2 cellular contexts compared by ENCODE assay signal in genomic region chr13:45249662-45250061, GRCh38.
TF ChIP-seq lines count a peak whose summit lies in the region.

No MANE protein-coding gene starts in this region.

TF ChIP-seq in IMR-90, 13 proteins besides CTCF, POLR2A, EP300 and RAD21 (continued from another document):
- TF ChIP-seq, protein P1, sequence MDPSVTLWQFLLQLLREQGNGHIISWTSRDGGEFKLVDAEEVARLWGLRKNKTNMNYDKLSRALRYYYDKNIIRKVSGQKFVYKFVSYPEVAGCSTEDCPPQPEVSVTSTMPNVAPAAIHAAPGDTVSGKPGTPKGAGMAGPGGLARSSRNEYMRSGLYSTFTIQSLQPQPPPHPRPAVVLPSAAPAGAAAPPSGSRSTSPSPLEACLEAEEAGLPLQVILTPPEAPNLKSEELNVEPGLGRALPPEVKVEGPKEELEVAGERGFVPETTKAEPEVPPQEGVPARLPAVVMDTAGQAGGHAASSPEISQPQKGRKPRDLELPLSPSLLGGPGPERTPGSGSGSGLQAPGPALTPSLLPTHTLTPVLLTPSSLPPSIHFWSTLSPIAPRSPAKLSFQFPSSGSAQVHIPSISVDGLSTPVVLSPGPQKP (IDR thresholded peaks at IDR 0.05; ENCODE audit: borderline replicate concordance, low read depth, low read length): no peak
- TF ChIP-seq MAFK (IDR thresholded peaks at IDR 0.05; ENCODE audit: low read depth, low read length) (no peak), SMC3 (IDR thresholded peaks at IDR 0.05; ENCODE audit: low read depth, low read length) (no peak), FOS (IDR thresholded peaks at IDR 0.05; ENCODE audit: low read depth, low read length) (no peak), NFE2L2 (IDR thresholded peaks at IDR 0.05; ENCODE audit: low read depth, low read length) (no peak), BHLHE40 (IDR thresholded peaks at IDR 0.05; ENCODE audit: low read depth, low read length) (no peak), USF2 (IDR thresholded peaks at IDR 0.05; ENCODE audit: low read depth, low read length) (no peak), MXI1 (IDR thresholded peaks at IDR 0.05; ENCODE audit: borderline replicate concordance, low read depth, low read length) (no peak), MAZ (IDR thresholded peaks at IDR 0.05; ENCODE audit: borderline replicate concordance, low read depth, low read length) (no peak), CEBPB (IDR thresholded peaks at IDR 0.05; ENCODE audit: low read depth, low read length) (no peak), RFX5 (IDR thresholded peaks at IDR 0.05; ENCODE audit: low read depth, low read length) (no peak), CHD1 (IDR thresholded peaks at IDR 0.05; ENCODE audit: low read depth, low read length) (no peak)

TF ChIP-seq in WTC11, 78 proteins besides CTCF, POLR2A, EP300 and RAD21 (continued from another document):
- TF ChIP-seq, protein P2, sequence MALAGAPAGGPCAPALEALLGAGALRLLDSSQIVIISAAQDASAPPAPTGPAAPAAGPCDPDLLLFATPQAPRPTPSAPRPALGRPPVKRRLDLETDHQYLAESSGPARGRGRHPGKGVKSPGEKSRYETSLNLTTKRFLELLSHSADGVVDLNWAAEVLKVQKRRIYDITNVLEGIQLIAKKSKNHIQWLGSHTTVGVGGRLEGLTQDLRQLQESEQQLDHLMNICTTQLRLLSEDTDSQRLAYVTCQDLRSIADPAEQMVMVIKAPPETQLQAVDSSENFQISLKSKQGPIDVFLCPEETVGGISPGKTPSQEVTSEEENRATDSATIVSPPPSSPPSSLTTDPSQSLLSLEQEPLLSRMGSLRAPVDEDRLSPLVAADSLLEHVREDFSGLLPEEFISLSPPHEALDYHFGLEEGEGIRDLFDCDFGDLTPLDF (CRISPR knock-in tag; IDR thresholded peaks at IDR 0.05): no peak
- no peak for TF ChIP-seq ZNF219 (CRISPR knock-in tag; IDR thresholded peaks at IDR 0.05; ENCODE audit: borderline replicate concordance)
- no peak for TF ChIP-seq CREM (CRISPR knock-in tag; IDR thresholded peaks at IDR 0.05)
